In the genomic region with DNA sequence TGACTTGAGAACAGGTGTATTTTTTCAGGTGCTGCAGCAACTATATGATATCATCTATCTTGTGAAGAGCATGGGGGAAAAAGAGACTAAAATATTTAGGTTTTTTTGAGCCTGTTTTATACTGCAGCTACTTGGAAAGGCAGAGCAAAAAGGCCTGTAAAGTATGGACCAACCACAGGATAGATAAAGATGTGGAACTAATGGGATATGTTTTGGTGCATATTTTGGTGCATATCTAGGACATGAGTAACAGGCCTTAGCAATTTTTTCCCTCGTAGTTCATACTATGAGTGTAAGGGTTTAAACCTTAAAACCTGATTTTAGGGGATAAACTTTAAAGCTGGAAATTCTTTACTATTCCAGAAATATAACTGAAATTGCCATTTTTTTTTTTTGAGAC, we compare ENCODE assay signal across 22 cellular contexts. TPM values are rescaled to one million over a fixed set of nuclear protein-coding genes. Genes with fewer than 3 reads are reported as not detected.
DNase-seq lines count a peak whose midpoint lies in the region; ATAC-seq, FAIRE-seq and TF ChIP-seq lines count a peak whose summit lies in the region.
"Had no signal": no experiment of that assay in that cellular context is flagged by ENCODE, and none has a peak within 500 bp of the region (broad histone marks: within the 10 kb centered on the region; RNA-seq: fewer than 3 reads in every experiment).

No MANE protein-coding gene starts in this region.

- H3K27me3 Mint-ChIP-seq in naive thymus-derived CD4-positive, alpha-beta T cell = peaks cover 0 to 34% (median 4%) of the 10 kb centered on the region in 5 donors

- peaks cover 0 to 4% (median 0%) of the 10 kb centered on the region in 5 donors for H3K36me3 Mint-ChIP-seq in naive thymus-derived CD4-positive, alpha-beta T cell
- H3K36me3 Mint-ChIP-seq: CD8-positive, alpha-beta T cell; neural progenitor cell; stimulated activated memory B cell treated with anti-CD40 and anti-IgM and Interleukin-4, amounts not matched to agents 10 μg/mL and 1 μg/mL and 100 μg/mL, for 72 hours had no signal

- H3K27ac ChIP-seq in GM23248 (no peak overlapping the region), breast epithelium (no peak overlapping the region)
- H3K27ac ChIP-seq in naive thymus-derived CD4-positive, alpha-beta T cell (ENCODE audit: low read depth, low read length) = no peak overlapping the region
- H3K27ac ChIP-seq: neural progenitor cell, upper lobe of left lung had no signal

- no peak for ATAC-seq in naive thymus-derived CD4-positive, alpha-beta T cell
- no peak for ATAC-seq in GM18498 (IDR thresholded peaks at IDR 0.05; ENCODE audit: unreplicated experiment)
- ATAC-seq: activated T-helper 17 cell treated with anti-CD3 and anti-CD28 coated beads, Interleukin-2, amount 50 U/mL, for 72 hours; CD8-positive, alpha-beta T cell; stimulated activated memory B cell treated with anti-CD40 and anti-IgM and Interleukin-4, amounts not matched to agents 10 μg/mL and 1 μg/mL and 100 μg/mL, for 72 hours had no signal

- H3K36me3 ChIP-seq in GM23248 (ENCODE audit: low read depth) = no peaks in the 10 kb centered on the region
- no peaks in the 10 kb centered on the region for H3K36me3 ChIP-seq in breast epithelium
- H3K36me3 ChIP-seq in naive thymus-derived CD4-positive, alpha-beta T cell (ENCODE audit: control insufficient read depth in 2 of 3, insufficient read depth in 3 of 3, low read length in 3 of 3) = no peaks in the 10 kb centered on the region
- H3K36me3 ChIP-seq: neural progenitor cell, upper lobe of left lung had no signal

- H3K4me3 ChIP-seq in GM23248 = no peak overlapping the region
- H3K4me3 ChIP-seq in fibroblast of the aortic adventitia (ENCODE audit: low read depth, low read length) = no peak overlapping the region
- no peak overlapping the region for H3K4me3 ChIP-seq in breast epithelium
- no peak overlapping the region for H3K4me3 ChIP-seq in naive thymus-derived CD4-positive, alpha-beta T cell (ENCODE audit: low read length)
- H3K4me3 ChIP-seq: neural progenitor cell, upper lobe of left lung had no signal

- POLR2A ChIA-PET in naive thymus-derived CD4-positive, alpha-beta T cell (lab: Charles Lee) = interaction anchor here (0.8 kb wide), 1 partner anchor 19 kb away, joined by 3 read pairs; no protein-coding TSS in a partner anchor

- DNase-seq in GM23248 (peak; percentile 77), amniotic stem cell (lab: John Stamatoyannopoulos, UW) (peak; percentile 53), fibroblast of the aortic adventitia (ENCODE audit: low read depth) (peak; percentile 81), urothelium cell line (ENCODE audit: low spot score) (peak; percentile 16), breast epithelium (ENCODE audit: low spot score in 2 of 2) (no peak), NCI-H2227 treated with DMSO at 0.1 percent for 48 hours (lab: John Stamatoyannopoulos, UW) (no peak)
- DNase-seq in naive thymus-derived CD4-positive, alpha-beta T cell = no peak
- DNase-seq: activated B cell treated with CpG ODN at 0.5 μM for 24 hours; activated CD8-positive, alpha-beta memory T cell treated with anti-CD3 and anti-CD28 coated beads for 24 hours; CD8-positive, alpha-beta T cell; DND-41; NCI-H2081; NCI-H524; upper lobe of left lung had no signal

- TF ChIP-seq CTCF in fibroblast of the aortic adventitia (IDR thresholded peaks at IDR 0.05; ENCODE audit: insufficient read depth, low read length) (no peak), breast epithelium (IDR thresholded peaks at IDR 0.05) (no peak)

- H3K4me3 Mint-ChIP-seq in naive thymus-derived CD4-positive, alpha-beta T cell = no peak overlapping the region
- H3K4me3 Mint-ChIP-seq: activated B cell treated with CpG ODN at 0.5 μM for 24 hours; activated T-helper 17 cell treated with anti-CD3 and anti-CD28 coated beads, Interleukin-2, amount 50 U/mL, for 72 hours; CD8-positive, alpha-beta T cell; neural progenitor cell; stimulated activated memory B cell treated with anti-CD40 and anti-IgM and Interleukin-4, amounts not matched to agents 10 μg/mL and 1 μg/mL and 100 μg/mL, for 72 hours; T-helper 2 cell treated with Interferon-gamma antibody and Interleukin-4, amounts not matched to agents 5 μg/mL and 100 μg/mL, for 36 hours had no signal

- H3K4me1 Mint-ChIP-seq in naive thymus-derived CD4-positive, alpha-beta T cell = no peaks in the 10 kb centered on the region
- H3K4me1 Mint-ChIP-seq: activated B cell treated with CpG ODN at 0.5 μM for 24 hours; activated T-helper 17 cell treated with anti-CD3 and anti-CD28 coated beads, Interleukin-2, amount 50 U/mL, for 72 hours; stimulated activated memory B cell treated with anti-CD40 and anti-IgM and Interleukin-4, amounts not matched to agents 10 μg/mL and 1 μg/mL and 100 μg/mL, for 72 hours had no signal

- no peaks in the 10 kb centered on the region for H3K27me3 ChIP-seq in GM23248 (replicated peaks; ENCODE audit: insufficient read depth)
- no peaks in the 10 kb centered on the region for H3K27me3 ChIP-seq in breast epithelium
- H3K27me3 ChIP-seq in naive thymus-derived CD4-positive, alpha-beta T cell (ENCODE audit: control insufficient read depth in 2 of 2, insufficient read depth in 2 of 2, low read length in 2 of 2) = no peaks in the 10 kb centered on the region
- H3K27me3 ChIP-seq: neural progenitor cell, upper lobe of left lung had no signal

- no peak overlapping the region for H3K9ac ChIP-seq in GM23248
- H3K9ac ChIP-seq: neural progenitor cell had no signal

- H4K20me1 ChIP-seq in GM23248 (ENCODE audit: insufficient read depth) = no peaks in the 10 kb centered on the region

- no peaks in the 10 kb centered on the region for H3K9me2 ChIP-seq in GM23248 (ENCODE audit: insufficient read depth)

- no peak for FAIRE-seq in urothelium cell line (lab: Jason Lieb, UNC)
- FAIRE-seq: colon, endothelial cell of umbilical vein had no signal

- H3K79me2 ChIP-seq in GM23248 (ENCODE audit: insufficient read depth) = no peaks in the 10 kb centered on the region

- no peaks in the 10 kb centered on the region for H3K9me3 Mint-ChIP-seq in naive thymus-derived CD4-positive, alpha-beta T cell
- H3K9me3 Mint-ChIP-seq: activated B cell treated with CpG ODN at 0.5 μM for 24 hours; activated T-helper 17 cell treated with anti-CD3 and anti-CD28 coated beads, Interleukin-2, amount 50 U/mL, for 72 hours; CD8-positive, alpha-beta T cell; neural progenitor cell; stimulated activated memory B cell treated with anti-CD40 and anti-IgM and Interleukin-4, amounts not matched to agents 10 μg/mL and 1 μg/mL and 100 μg/mL, for 72 hours; T-helper 2 cell treated with Interferon-gamma antibody and Interleukin-4, amounts not matched to agents 5 μg/mL and 100 μg/mL, for 36 hours had no signal

- H2AFZ ChIP-seq in GM23248 = no peak overlapping the region
- H2AFZ ChIP-seq: neural progenitor cell had no signal

- in situ Hi-C loops in GM23248 (cut with MboI) = no loop called here

- TF ChIP-seq POLR2A in breast epithelium (IDR thresholded peaks at IDR 0.05) = no peak

- H3K9me3 ChIP-seq in GM23248 (ENCODE audit: low read depth) = no peaks in the 10 kb centered on the region
- no peaks in the 10 kb centered on the region for H3K9me3 ChIP-seq in breast epithelium
- H3K9me3 ChIP-seq in naive thymus-derived CD4-positive, alpha-beta T cell (ENCODE audit: control insufficient read depth in 2 of 3, low read length in 3 of 3) = no peaks in the 10 kb centered on the region
- H3K9me3 ChIP-seq: upper lobe of left lung had no signal

- H3K4me1 ChIP-seq in GM23248 (ENCODE audit: insufficient read depth) = peaks cover 18% of the 10 kb centered on the region
- H3K4me1 ChIP-seq in breast epithelium = no peaks in the 10 kb centered on the region
- no peaks in the 10 kb centered on the region for H3K4me1 ChIP-seq in naive thymus-derived CD4-positive, alpha-beta T cell (ENCODE audit: control insufficient read depth in 2 of 2, insufficient read depth in 2 of 2, low read length in 2 of 2)
- H3K4me1 ChIP-seq: upper lobe of left lung had no signal

- 0% methylated on average over 1 of the region's 1 CpG for WGBS in GM23248 (ENCODE audit: low coverage in 1 of 2, low lambda C conversion rate in 2 of 2, missing lambda C conversion rate in 2 of 2), 2 experiments

- no peak overlapping the region for H3K27ac Mint-ChIP-seq in naive thymus-derived CD4-positive, alpha-beta T cell
- H3K27ac Mint-ChIP-seq: activated B cell treated with CpG ODN at 0.5 μM for 24 hours; activated T-helper 17 cell treated with anti-CD3 and anti-CD28 coated beads, Interleukin-2, amount 50 U/mL, for 72 hours; CD8-positive, alpha-beta T cell; neural progenitor cell; stimulated activated memory B cell treated with anti-CD40 and anti-IgM and Interleukin-4, amounts not matched to agents 10 μg/mL and 1 μg/mL and 100 μg/mL, for 72 hours; T-helper 2 cell treated with Interferon-gamma antibody and Interleukin-4, amounts not matched to agents 5 μg/mL and 100 μg/mL, for 36 hours had no signal

- H3F3A ChIP-seq in GM23248 (ENCODE audit: insufficient read depth) = peaks cover 8% of the 10 kb centered on the region; the same call in 1 of the 2 replicates

- H3K4me2 ChIP-seq in GM23248 (ENCODE audit: unreplicated experiment) = no peak overlapping the region
- H3K4me2 ChIP-seq: neural progenitor cell had no signal

- CTCF ChIA-PET in naive thymus-derived CD4-positive, alpha-beta T cell (lab: Charles Lee) = no interaction called here

- intact Hi-C loops in breast epithelium (cut with DNase I; ENCODE audit: low total_unique reads) = no loop called here
- intact Hi-C loops in naive thymus-derived CD4-positive, alpha-beta T cell (cut with micrococcal nuclease) = no loop called here

RNA-seq across cellular contexts. Expression of gene GTSF1, which starts 6.0 kb away (rescaled TPM):
- not detected in 2 replicates for total RNA-seq in GM23248 (2014; rRNA removed; shearing (Covaris generic))
- 0.29 TPM in 1 of 2 replicates, not detected in the other for polyA plus RNA-seq in GM23248 (2016; fragmentation: Nextera tagmentation; extraction: Ambion mirVana)
- total RNA-seq in fibroblast of the aortic adventitia (ENCODE audit: low replicate concordance) = 7.1 TPM in 1 of 2 replicates, not detected in the other
- total RNA-seq in breast epithelium = 1 to 10 TPM in 1 of 3 donors, under 1 TPM in 1, not detected in 1; 0.96 to 1.3 TPM
- 1 to 10 TPM; 1.9 to 9.5 (median 2.5) TPM for total RNA-seq in naive thymus-derived CD4-positive, alpha-beta T cell
- 10 to 100 TPM; 13.5 to 15.1 TPM for polyA plus RNA-seq in naive thymus-derived CD4-positive, alpha-beta T cell
- total RNA-seq: endothelial cell of umbilical vein had no signal

RNA-seq across cellular contexts. Expression of gene NCKAP1L, which starts 18.1 kb away (rescaled TPM):
- not detected in 2 replicates for total RNA-seq in GM23248 (2014; rRNA removed; shearing (Covaris generic))
- 0.10 and 0.11 TPM in 2 replicates for polyA plus RNA-seq in GM23248 (2016; fragmentation: Nextera tagmentation; extraction: Ambion mirVana)
- not detected in 2 replicates for total RNA-seq in fibroblast of the aortic adventitia (ENCODE audit: low replicate concordance)
- 10 to 100 TPM; 12.5 to 40.5 (median 15.7) TPM for total RNA-seq in breast epithelium
- 100 to 1,000 TPM; 111 to 184 (median 128) TPM for total RNA-seq in naive thymus-derived CD4-positive, alpha-beta T cell
- polyA plus RNA-seq in naive thymus-derived CD4-positive, alpha-beta T cell = 10 to 100 TPM; 71.2 to 93.2 TPM
- total RNA-seq: kidney epithelial cell had no signal

Comparison
In these comparisons a context has a peak if more than half of its experiments do, and no peak if none do; other contexts are left out.
1. DNase-seq: peak in GM23248 (single experiment), amniotic stem cell (single experiment), fibroblast of the aortic adventitia (single experiment) and urothelium cell line (single experiment); none in breast epithelium (0 of 2), NCI-H2227 treated with DMSO at 0.1 percent for 48 hours (single experiment) and naive thymus-derived CD4-positive, alpha-beta T cell (0 of 9).
2. RNA of gene NCKAP1L, which starts 18.1 kb away (total RNA-seq): 111 to 184 TPM in naive thymus-derived CD4-positive, alpha-beta T cell and 12.5 to 40.5 TPM in breast epithelium; not detected in GM23248 and not detected in fibroblast of the aortic adventitia; every median in the first group is over 10 times any median in the second.